12 cellular contexts compared by ENCODE assay signal in genomic region chr18:2857491-2858063, GRCh38.
DNase-seq lines count a peak whose midpoint lies in the region; ATAC-seq and TF ChIP-seq lines count a peak whose summit lies in the region.
"Had no signal": no experiment of that assay in that cellular context is flagged by ENCODE, and none has a peak within 500 bp of the region (broad histone marks: within the 10 kb centered on the region; RNA-seq: fewer than 3 reads in every experiment).

No MANE protein-coding gene starts in this region.

- in situ Hi-C loops in astrocyte of the spinal cord (cut with HindIII; ENCODE audit: low sequenced_read_pairs), result no loop called here

- TF ChIP-seq CTCF in astrocyte of the spinal cord (IDR thresholded peaks at IDR 0.05; ENCODE audit: low read depth, low read length), result no peak

- peak; percentile 95 for DNase-seq in CD1c-positive myeloid dendritic cell (ENCODE audit: extremely low spot score)
- DNase-seq in astrocyte of the spinal cord (ENCODE audit: low read depth, low spot score), result peak; percentile 53
- DNase-seq in hepatic stellate cell (ENCODE audit: low spot score), result peak; percentile 72
- DNase-seq in skeletal muscle cell (ENCODE audit: low read depth), result peak; percentile 96
- no peak for DNase-seq in midbrain (lab: John Stamatoyannopoulos, UW)
- DNase-seq: activated naive CD8-positive, alpha-beta T cell treated with anti-CD3 and anti-CD28 coated beads, Interleukin-2, amount 10 ng/mL, durations not matched to agents 7 days and 5 days; hypothalamus; stimulated activated naive B cell treated with anti-CD40 and anti-IgM and Interleukin-4, amounts not matched to agents 10 μg/mL and 1 μg/mL and 100 μg/mL, for 72 hours had no signal

- ATAC-seq in GM21529 (IDR thresholded peaks at IDR 0.05; ENCODE audit: unreplicated experiment), result no peak
- ATAC-seq in HG02884 (IDR thresholded peaks at IDR 0.05; ENCODE audit: unreplicated experiment), result no peak
- no peak for ATAC-seq in HG02678 (IDR thresholded peaks at IDR 0.05; ENCODE audit: unreplicated experiment)
- ATAC-seq: Panc1; stimulated activated naive B cell treated with anti-CD40 and anti-IgM and Interleukin-4, amounts not matched to agents 10 μg/mL and 1 μg/mL and 100 μg/mL, for 72 hours had no signal

- H3K4me3 ChIP-seq in astrocyte of the spinal cord (ENCODE audit: low read depth, low read length) (no peak overlapping the region), skeletal muscle cell (ENCODE audit: low read depth, low read length) (no peak overlapping the region)
